Comparison of ENCODE assay signal across 8 cellular contexts in the genomic region with DNA sequence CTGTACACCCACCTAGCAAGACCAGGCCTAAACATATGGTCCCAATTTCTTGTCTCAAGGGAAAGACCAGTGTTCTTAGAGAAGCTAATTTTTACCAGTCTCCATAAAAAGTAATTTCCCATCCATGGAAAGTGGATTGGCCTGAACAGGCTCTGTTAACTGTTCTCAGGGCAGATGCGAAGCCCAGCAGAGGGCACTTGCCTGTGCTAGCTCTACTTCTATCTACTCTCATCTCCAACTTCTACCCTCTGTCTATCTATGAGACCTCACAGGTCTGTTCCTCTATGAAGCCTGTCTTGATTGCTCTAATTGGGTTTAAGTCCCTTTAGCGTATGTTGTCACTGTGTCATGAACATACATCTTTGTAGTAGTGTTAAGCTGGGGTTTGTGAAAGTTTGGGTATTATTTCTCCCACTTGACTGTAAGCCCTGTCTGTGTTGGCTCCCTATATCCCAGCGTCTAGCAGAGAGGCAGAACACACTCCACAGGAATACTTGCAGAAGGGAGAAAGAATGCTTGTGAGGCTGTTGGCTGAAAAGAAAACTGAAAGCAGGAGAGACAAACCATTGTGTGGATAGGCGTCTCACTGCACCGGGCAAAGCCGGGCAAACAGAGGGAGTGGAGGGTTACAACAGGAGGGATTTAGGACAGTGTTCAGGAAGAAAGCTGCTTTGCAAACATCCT.
DNase-seq lines count a peak whose midpoint lies in the region; ATAC-seq and TF ChIP-seq lines count a peak whose summit lies in the region.

No MANE protein-coding gene starts in this region.

- CTCF ChIA-PET in activated naive CD4-positive, alpha-beta T cell treated with anti-CD3 and anti-CD28 coated beads for 36 hours (lab: Charles Lee): interaction anchor here (0.6 kb wide), 1 partner anchor 829 kb away, joined by 3 read pairs; no protein-coding TSS in a partner anchor

- no peaks in the 10 kb centered on the region for H3K9me3 ChIP-seq in mesenchymal stem cell (ENCODE audit: control insufficient read depth, low read length)
- no peaks in the 10 kb centered on the region for H3K9me3 ChIP-seq in vagina

- no peak overlapping the region for H2BK120ac ChIP-seq in mesenchymal stem cell (ENCODE audit: low read depth, low read length)

- ATAC-seq in HG02852 (IDR thresholded peaks at IDR 0.05; ENCODE audit: unreplicated experiment): no peak

- H2AK5ac ChIP-seq in mesenchymal stem cell (ENCODE audit: low read length, severe bottlenecking): no peak overlapping the region

- H3K79me1 ChIP-seq in mesenchymal stem cell (replicated peaks; ENCODE audit: low read length, poor library complexity, severe bottlenecking): no peaks in the 10 kb centered on the region

- no peaks in the 10 kb centered on the region for H3K27me3 ChIP-seq in mesenchymal stem cell (ENCODE audit: control insufficient read depth in 1 of 2, insufficient read depth in 1 of 2, low read length in 2 of 2)
- H3K27me3 ChIP-seq in vagina: no peaks in the 10 kb centered on the region

- H3K27me3 Mint-ChIP-seq in activated naive CD4-positive, alpha-beta T cell treated with anti-CD3 and anti-CD28 coated beads for 36 hours (ENCODE audit: low read depth): peaks cover 13% of the 10 kb centered on the region
- no peaks in the 10 kb centered on the region for H3K27me3 Mint-ChIP-seq in chondrocyte (ENCODE audit: low read depth)

- no peak overlapping the region for H4K91ac ChIP-seq in mesenchymal stem cell (ENCODE audit: low read length)

- H3K14ac ChIP-seq in mesenchymal stem cell (ENCODE audit: low read length in 2 of 2): no peak overlapping the region

- H3K27ac ChIP-seq in mesenchymal stem cell (ENCODE audit: low read length, poor library complexity, severe bottlenecking) (peak overlapping the region; percentile 66), vagina (peak overlapping the region; percentile 78)

- no peak overlapping the region for H3K27ac Mint-ChIP-seq in activated naive CD4-positive, alpha-beta T cell treated with anti-CD3 and anti-CD28 coated beads for 36 hours
- H3K27ac Mint-ChIP-seq in chondrocyte (ENCODE audit: unreplicated experiment): no peak overlapping the region

- peak overlapping the region; percentile 51 for H4K8ac ChIP-seq in mesenchymal stem cell (ENCODE audit: low read length)

- H3K4me2 ChIP-seq in mesenchymal stem cell (ENCODE audit: low read length, poor library complexity, severe bottlenecking): no peak overlapping the region

- no peak overlapping the region for H2BK15ac ChIP-seq in mesenchymal stem cell (ENCODE audit: low read depth, poor library complexity, severe bottlenecking)

- TF ChIP-seq CTCF in chondrocyte (IDR thresholded peaks at IDR 0.05): peak; percentile 61
- no peak for TF ChIP-seq CTCF in vagina (IDR thresholded peaks at IDR 0.05)

- H3K23ac ChIP-seq in mesenchymal stem cell (ENCODE audit: low read length in 2 of 2): no peak overlapping the region

- no peaks in the 10 kb centered on the region for H3K36me3 Mint-ChIP-seq in activated naive CD4-positive, alpha-beta T cell treated with anti-CD3 and anti-CD28 coated beads for 36 hours (ENCODE audit: low read depth)
- no peaks in the 10 kb centered on the region for H3K36me3 Mint-ChIP-seq in chondrocyte (ENCODE audit: low read depth)

- no peaks in the 10 kb centered on the region for H3K9me3 Mint-ChIP-seq in activated naive CD4-positive, alpha-beta T cell treated with anti-CD3 and anti-CD28 coated beads for 36 hours
- H3K9me3 Mint-ChIP-seq in chondrocyte (ENCODE audit: low read depth): no peaks in the 10 kb centered on the region

- H3K9ac ChIP-seq in mesenchymal stem cell (ENCODE audit: low read length): peak overlapping the region; percentile 86

- no peak overlapping the region for H3K4ac ChIP-seq in mesenchymal stem cell (ENCODE audit: low read depth in 1 of 2, low read length in 2 of 2)

- peaks cover 14% of the 10 kb centered on the region for H3K4me1 Mint-ChIP-seq in activated naive CD4-positive, alpha-beta T cell treated with anti-CD3 and anti-CD28 coated beads for 36 hours (ENCODE audit: low read depth)
- peaks cover 30% of the 10 kb centered on the region for H3K4me1 Mint-ChIP-seq in chondrocyte (ENCODE audit: low read depth)

- DNase-seq in activated naive CD4-positive, alpha-beta T cell treated with anti-CD3 and anti-CD28 coated beads for 36 hours: no peak
- DNase-seq in activated naive CD4-positive, alpha-beta T cell treated with Interleukin-2 at 50 U/mL for 16 hours: no peak
- DNase-seq in chondrocyte (ENCODE audit: low spot score): no peak
- peak; percentile 37 for DNase-seq in mesenchymal stem cell
- DNase-seq in vagina (ENCODE audit: extremely low spot score in 2 of 2): no peak
- no peak for DNase-seq in GOT3 (lab: John Stamatoyannopoulos, UW)
- no peak for DNase-seq in putamen (ENCODE audit: low spot score)

- H2BK12ac ChIP-seq in mesenchymal stem cell (ENCODE audit: low read length in 2 of 2): no peak overlapping the region

- H3K4me1 ChIP-seq in mesenchymal stem cell (ENCODE audit: control insufficient read depth, insufficient read depth, low read depth, low read length) (peaks cover 12% of the 10 kb centered on the region), vagina (peaks cover 36% of the 10 kb centered on the region)

- H2BK5ac ChIP-seq in mesenchymal stem cell (ENCODE audit: low read depth, low read length, poor library complexity, severe bottlenecking): no peak overlapping the region

- peak overlapping the region; percentile 8 for H3K4me3 Mint-ChIP-seq in activated naive CD4-positive, alpha-beta T cell treated with anti-CD3 and anti-CD28 coated beads for 36 hours
- no peak overlapping the region for H3K4me3 Mint-ChIP-seq in chondrocyte (ENCODE audit: unreplicated experiment)

- intact Hi-C loops in activated naive CD4-positive, alpha-beta T cell treated with anti-CD3 and anti-CD28 coated beads for 36 hours (cut with micrococcal nuclease): no loop called here
- intact Hi-C loops in vagina (cut with DNase I): no loop called here

- no peak overlapping the region for H3K18ac ChIP-seq in mesenchymal stem cell (ENCODE audit: low read depth in 1 of 2, low read length in 2 of 2)

- H3K36me3 ChIP-seq in mesenchymal stem cell (ENCODE audit: control insufficient read depth in 1 of 2, insufficient read depth in 2 of 2, low read depth in 1 of 2, low read length in 2 of 2): no peaks in the 10 kb centered on the region
- no peaks in the 10 kb centered on the region for H3K36me3 ChIP-seq in vagina

- H2AFZ ChIP-seq in mesenchymal stem cell (ENCODE audit: low read depth, low read length): no peak overlapping the region

- 91% methylated on average over 6 of the region's 6 CpGs for WGBS in mesenchymal stem cell

- no peak for TF ChIP-seq POLR2A in vagina (IDR thresholded peaks at IDR 0.05)

- H3K4me3 ChIP-seq in mesenchymal stem cell (ENCODE audit: insufficient read depth in 1 of 2, low read depth in 1 of 2, low read length in 2 of 2) (peak overlapping the region in 1 of 2 experiments; percentile 74), vagina (peak overlapping the region; percentile 24 to 37)
